In genomic region chr6:77340331-77340730, GRCh38 we compare ENCODE assay signal across 1 cellular context.
TF ChIP-seq lines count a peak whose summit lies in the region.

No MANE protein-coding gene starts in this region.

TF ChIP-seq in H1, 55 proteins besides CTCF, POLR2A, EP300 and RAD21 (continued from another document):
- no peak for TF ChIP-seq ASH2L (IDR thresholded peaks at IDR 0.05; ENCODE audit: low read length)
- TF ChIP-seq POLR2AphosphoS5 (IDR thresholded peaks at IDR 0.05; ENCODE audit: low read depth, low read length) = no peak
- TF ChIP-seq SP4 (IDR thresholded peaks at IDR 0.05; ENCODE audit: low read length) = no peak
- no peak for TF ChIP-seq SAP30 (IDR thresholded peaks at IDR 0.05; ENCODE audit: insufficient read depth, insufficient replicate concordance, low read length)
- no peak for TF ChIP-seq SIRT6 (IDR thresholded peaks at IDR 0.05; ENCODE audit: low read length)
- no peak for TF ChIP-seq RNF2 (IDR thresholded peaks at IDR 0.05; ENCODE audit: borderline replicate concordance, low read depth, low read length, missing control alignments, poor library complexity, severe bottlenecking)
- TF ChIP-seq FOSL1 (IDR thresholded peaks at IDR 0.05; ENCODE audit: insufficient read depth, low read depth, low read length) = no peak
- no peak for TF ChIP-seq SIX5 (IDR thresholded peaks at IDR 0.05; ENCODE audit: low read depth, low read length)
- no peak for TF ChIP-seq JUND (IDR thresholded peaks at IDR 0.05; ENCODE audit: low read length)
- TF ChIP-seq JUN (IDR thresholded peaks at IDR 0.05; ENCODE audit: low read depth, low read length) = no peak
- TF ChIP-seq KDM5A (IDR thresholded peaks at IDR 0.05; ENCODE audit: low read length) = no peak
- TF ChIP-seq MAFK (IDR thresholded peaks at IDR 0.05; ENCODE audit: low read depth, low read length) = no peak
- no peak for TF ChIP-seq CBX8 (IDR thresholded peaks at IDR 0.05; ENCODE audit: borderline replicate concordance, low read depth, low read length)
- no peak for TF ChIP-seq BRCA1 (IDR thresholded peaks at IDR 0.05; ENCODE audit: low read depth, low read length)
